10 cellular contexts compared by ENCODE assay signal in genomic region chr1:89607888-89608626, GRCh38. TPM values are rescaled to one million over a fixed set of nuclear protein-coding genes. Genes with fewer than 3 reads are reported as not detected.
A peak's percentile ranks its signal among the peaks of the same experiment; 100 is the strongest.
DNase-seq lines count a peak whose midpoint lies in the region; ATAC-seq and TF ChIP-seq lines count a peak whose summit lies in the region.
"Had no signal": no experiment of that assay in that cellular context is flagged by ENCODE, and none has a peak within 500 bp of the region (broad histone marks: within the 10 kb centered on the region; RNA-seq: fewer than 3 reads in every experiment).

No MANE protein-coding gene starts in this region.

- TF ChIP-seq EP300 in esophagus muscularis mucosa (IDR thresholded peaks at IDR 0.05) = no peak

- no peak for ATAC-seq in PC-3

- intact Hi-C loops in esophagus muscularis mucosa (cut with DNase I) (no loop called here), PC-3 (cut with micrococcal nuclease) (no loop called here)

- no TSS peak for BruUV-seq in PC-3 (replicated peaks; lab: Mats Ljungman, UMichigan)

- 50% methylated on average over 8 of the region's 8 CpGs for WGBS in GM23248 (ENCODE audit: low coverage in 1 of 2, low lambda C conversion rate in 2 of 2, missing lambda C conversion rate in 2 of 2), 2 experiments
- WGBS in esophagus muscularis mucosa = 78% methylated on average over 8 of the region's 8 CpGs

- H4K20me1 ChIP-seq in GM23248 (ENCODE audit: insufficient read depth) = no peaks in the 10 kb centered on the region
- no peaks in the 10 kb centered on the region for H4K20me1 ChIP-seq in PC-3 (ENCODE audit: low read length)

- H3K4me2 ChIP-seq in GM23248 (ENCODE audit: unreplicated experiment) (peak overlapping the region; percentile 40), PC-3 (ENCODE audit: low read length) (no peak overlapping the region)
- H3K4me2 ChIP-seq: PC-9 had no signal

- POLR2A ChIA-PET in PC-3 (lab: Charles Lee; ENCODE audit: unreplicated experiment) = no interaction called here

- in situ Hi-C loops in GM23248 (cut with MboI) = no loop called here

- H3K36me3 ChIP-seq in GM23248 (ENCODE audit: low read depth) (no peaks in the 10 kb centered on the region), esophagus muscularis mucosa (no peaks in the 10 kb centered on the region), MG63 (no peaks in the 10 kb centered on the region), PC-3 (ENCODE audit: low read depth, low read length) (no peaks in the 10 kb centered on the region)
- H3K36me3 ChIP-seq: thoracic aorta had no signal

- DNase-seq in GM23248 (peak; percentile 83), esophagus muscularis mucosa (ENCODE audit: extremely low spot score) (no peak), MG63 (no peak), medulla oblongata (ENCODE audit: extremely low spot score) (no peak), PC-3 (no peak), mucosa of gallbladder (ENCODE audit: low spot score) (no peak)
- DNase-seq in activated CD8-positive, alpha-beta memory T cell treated with anti-CD3 and anti-CD28 coated beads, Interleukin-2, amount 50 U/mL, for 48 hours = peak; percentile 80
- DNase-seq in stimulated activated CD4-positive, alpha-beta T cell treated with anti-CD3 and anti-CD28 coated beads, Interleukin-2, amount 100 ng/mL, for 4 hours (ENCODE audit: low read depth) = peak; percentile 75
- DNase-seq: PC-9 had no signal

- no peaks in the 10 kb centered on the region for H3K79me2 ChIP-seq in GM23248 (ENCODE audit: insufficient read depth)
- H3K79me2 ChIP-seq in PC-3 (ENCODE audit: low read length) = no peaks in the 10 kb centered on the region

- peak overlapping the region; percentile 34 for H3K27ac ChIP-seq in GM23248
- H3K27ac ChIP-seq in esophagus muscularis mucosa (replicated peaks in 1 of 4) = peak overlapping the region in 3 of 4 donors; percentile 24 to 49 (median 41)
- H3K27ac ChIP-seq in PC-3 (ENCODE audit: low read length) = no peak overlapping the region
- H3K27ac ChIP-seq: PC-9, thoracic aorta had no signal

- H3K9me3 ChIP-seq in GM23248 (ENCODE audit: low read depth) (no peaks in the 10 kb centered on the region), esophagus muscularis mucosa (no peaks in the 10 kb centered on the region), MG63 (no peaks in the 10 kb centered on the region), PC-3 (ENCODE audit: low read length) (no peaks in the 10 kb centered on the region)
- H3K9me3 ChIP-seq: thoracic aorta had no signal

- CTCF ChIA-PET in PC-3 (lab: Charles Lee) = no interaction called here

- 0 out of 2 replicates have a peak overlapping the region, but pooled peaks have one; percentile 6 for H3K9ac ChIP-seq in GM23248
- no peak overlapping the region for H3K9ac ChIP-seq in PC-3 (ENCODE audit: low read length)

- TF ChIP-seq CTCF in esophagus muscularis mucosa (IDR thresholded peaks at IDR 0.05) (no peak), PC-3 (conservative IDR thresholded peaks at IDR 0.05; ENCODE audit: low read depth, low read length) (no peak)

- H3K9me2 ChIP-seq in GM23248 (ENCODE audit: insufficient read depth) (no peaks in the 10 kb centered on the region), PC-3 (replicated peaks; ENCODE audit: low read length) (no peaks in the 10 kb centered on the region)

- H3K4me3 ChIP-seq in GM23248 (0 out of 2 replicates have a peak overlapping the region, but pooled peaks have one; percentile 17), esophagus muscularis mucosa (no peak overlapping the region), MG63 (no peak overlapping the region), PC-3 (ENCODE audit: low read length) (no peak overlapping the region)
- H3K4me3 ChIP-seq: PC-9, thoracic aorta had no signal

- peaks cover 53% of the 10 kb centered on the region for H3F3A ChIP-seq in GM23248 (ENCODE audit: insufficient read depth)
- no peaks in the 10 kb centered on the region for H3F3A ChIP-seq in PC-3 (ENCODE audit: low read length, unreplicated experiment)

- H3K27me3 ChIP-seq in GM23248 (replicated peaks; ENCODE audit: insufficient read depth) = no peaks in the 10 kb centered on the region
- no peaks in the 10 kb centered on the region for H3K27me3 ChIP-seq in esophagus muscularis mucosa
- no peaks in the 10 kb centered on the region for H3K27me3 ChIP-seq in MG63
- no peaks in the 10 kb centered on the region for H3K27me3 ChIP-seq in PC-3 (ENCODE audit: low read length)

- H2AFZ ChIP-seq in GM23248 (peak overlapping the region; percentile 58), PC-3 (ENCODE audit: low read length) (no peak overlapping the region)
- H2AFZ ChIP-seq: PC-9 had no signal

- TF ChIP-seq POLR2A in esophagus muscularis mucosa (IDR thresholded peaks at IDR 0.05; ENCODE audit: low read depth) = no peak

- H3K4me1 ChIP-seq in GM23248 (ENCODE audit: insufficient read depth) = peaks cover 52% of the 10 kb centered on the region
- peaks cover 25 to 31% (median 26%) of the 10 kb centered on the region in 4 donors for H3K4me1 ChIP-seq in esophagus muscularis mucosa
- H3K4me1 ChIP-seq in PC-3 (ENCODE audit: insufficient read depth, low read length) = peaks cover 30% of the 10 kb centered on the region

RNA-seq across cellular contexts. Expression of gene LRRC8C, which starts 24.9 kb away (rescaled TPM):
- 5.7 and 7.3 TPM in 2 replicates for total RNA-seq in GM23248 (2014; rRNA removed; shearing (Covaris generic))
- polyA plus RNA-seq in GM23248 (2016; fragmentation: Nextera tagmentation; extraction: Ambion mirVana) = 3.5 and 3.6 TPM in 2 replicates
- total RNA-seq in esophagus muscularis mucosa (1 to 10 TPM; 5.8 to 8.9 (median 7.4) TPM), PC-3 (2014; rRNA removed) (3.4 and 4.3 TPM in 2 replicates), mucosa of gallbladder (6.0 TPM)
- total RNA-seq in MG63 (2014; rRNA removed; shearing (Covaris generic); ENCODE audit: low replicate concordance) = 0.05 and 0.43 TPM in 2 replicates

Comparison
In these comparisons a context has a peak if more than half of its experiments do, and no peak if none do; other contexts are left out.
1. DNase-seq: peak in GM23248 (single experiment), activated CD8-positive, alpha-beta memory T cell treated with anti-CD3 and anti-CD28 coated beads, Interleukin-2, amount 50 U/mL, for 48 hours (single experiment) and stimulated activated CD4-positive, alpha-beta T cell treated with anti-CD3 and anti-CD28 coated beads, Interleukin-2, amount 100 ng/mL, for 4 hours (single experiment); none in esophagus muscularis mucosa (single experiment), MG63 (single experiment), medulla oblongata (single experiment), PC-3 (single experiment) and mucosa of gallbladder (single experiment).